9 cellular contexts compared by ENCODE assay signal in genomic region chr3:147616998-147617619, GRCh38.
DNase-seq lines count a peak whose midpoint lies in the region; ATAC-seq, FAIRE-seq and TF ChIP-seq lines count a peak whose summit lies in the region.
"Had no signal": no experiment of that assay in that cellular context is flagged by ENCODE, and none has a peak within 500 bp of the region (broad histone marks: within the 10 kb centered on the region; RNA-seq: fewer than 3 reads in every experiment).

No MANE protein-coding gene starts in this region.

- peaks cover 14% of the 10 kb centered on the region for H3K4me1 ChIP-seq in KMS-11 (ENCODE audit: low read depth, poor library complexity, severe bottlenecking)

- H3K36me3 ChIP-seq in KMS-11 (ENCODE audit: insufficient read depth) (no peaks in the 10 kb centered on the region), SU-DHL-6 (ENCODE audit: low read length) (no peaks in the 10 kb centered on the region), kidney epithelial cell (ENCODE audit: control insufficient read depth, insufficient read depth, low read length) (no peaks in the 10 kb centered on the region)

- no peak for FAIRE-seq in GM12891 (lab: Jason Lieb, UNC)

- no peak for ATAC-seq in GM18502 (IDR thresholded peaks at IDR 0.05; ENCODE audit: poor library complexity, unreplicated experiment)
- ATAC-seq in GM18519 (IDR thresholded peaks at IDR 0.05; ENCODE audit: low FRiP score, unreplicated experiment) = no peak

- no peaks in the 10 kb centered on the region for H3K9me3 ChIP-seq in SU-DHL-6 (ENCODE audit: insufficient read depth, low read length)

- H3K27me3 ChIP-seq in KMS-11 (ENCODE audit: insufficient read depth, low read depth) (no peaks in the 10 kb centered on the region), SU-DHL-6 (ENCODE audit: low read length) (no peaks in the 10 kb centered on the region), kidney epithelial cell (ENCODE audit: control insufficient read depth, insufficient read depth, low read length) (no peaks in the 10 kb centered on the region)

- no peak for TF ChIP-seq POLR2A in GM12891 (IDR thresholded peaks at IDR 0.05; ENCODE audit: low read depth, low read length)

- TF ChIP-seq CTCF in KMS-11 (conservative IDR thresholded peaks at IDR 0.05; ENCODE audit: low read depth, low read length) (peak; percentile 63), SU-DHL-6 (IDR thresholded peaks at IDR 0.05; ENCODE audit: insufficient read depth, low read length, poor library complexity, severe bottlenecking) (peak; percentile 21), kidney epithelial cell (IDR thresholded peaks at IDR 0.05; ENCODE audit: insufficient read depth, low read length, poor library complexity, severe bottlenecking) (peak; percentile 36)

- DNase-seq in COR-L47 (lab: John Stamatoyannopoulos, UW) = peak; percentile 66
- DNase-seq in kidney epithelial cell (ENCODE audit: low read depth) = no peak
- no peak for DNase-seq in GM12891 (ENCODE audit: insufficient read length, low spot score)
- DNase-seq in central memory CD4-positive, alpha-beta T cell = no peak
- DNase-seq: immature natural killer cell had no signal

- H3K4me3 ChIP-seq in KMS-11 (IDR thresholded peaks at IDR 0.05; ENCODE audit: insufficient read depth, low read depth, low read length) (no peak overlapping the region), SU-DHL-6 (ENCODE audit: insufficient read depth, low read length, poor library complexity, severe bottlenecking) (no peak overlapping the region), kidney epithelial cell (ENCODE audit: low read depth, low read length) (no peak overlapping the region)

- H3K4me2 ChIP-seq in KMS-11 (no peak overlapping the region), SU-DHL-6 (ENCODE audit: low read depth, low read length, poor library complexity, severe bottlenecking) (no peak overlapping the region)

- no peak overlapping the region for H3K9ac ChIP-seq in KMS-11
- no peak overlapping the region for H3K9ac ChIP-seq in SU-DHL-6 (ENCODE audit: low read length)

- no peaks in the 10 kb centered on the region for H3K9me2 ChIP-seq in SU-DHL-6 (replicated peaks; ENCODE audit: insufficient read depth, low read length)

- H3K27ac ChIP-seq in KMS-11 = no peak overlapping the region
- no peak overlapping the region for H3K27ac ChIP-seq in SU-DHL-6 (ENCODE audit: low read depth, low read length)

- no peaks in the 10 kb centered on the region for H3K79me2 ChIP-seq in KMS-11 (ENCODE audit: insufficient read depth, low read depth)
- H3K79me2 ChIP-seq in SU-DHL-6 (ENCODE audit: insufficient read depth, low read length) = no peaks in the 10 kb centered on the region

- no peaks in the 10 kb centered on the region for H3F3A ChIP-seq in SU-DHL-6 (ENCODE audit: insufficient read depth)

- H4K20me1 ChIP-seq in KMS-11 (ENCODE audit: insufficient read depth) (no peaks in the 10 kb centered on the region), SU-DHL-6 (ENCODE audit: low read depth, low read length) (no peaks in the 10 kb centered on the region)

- H2AFZ ChIP-seq in KMS-11 (ENCODE audit: low read depth) (no peak overlapping the region), SU-DHL-6 (ENCODE audit: low read depth, low read length, severe bottlenecking) (no peak overlapping the region)

TF ChIP-seq in GM12891, 5 proteins besides CTCF, POLR2A, EP300 and RAD21:
- TF ChIP-seq POLR2AphosphoS5 (IDR thresholded peaks at IDR 0.05; ENCODE audit: low read depth, low read length) (no peak), PAX5 (IDR thresholded peaks at IDR 0.05; ENCODE audit: insufficient read depth, low read length, severe bottlenecking) (no peak), SPI1 (IDR thresholded peaks at IDR 0.05; ENCODE audit: low read depth, low read length) (no peak), POU2F2 (IDR thresholded peaks at IDR 0.05; ENCODE audit: low read depth, low read length) (no peak)
